In genomic region chr2:61426267-61426897, GRCh38 we compare ENCODE assay signal across 1 cellular context.
TF ChIP-seq lines count a peak whose summit lies in the region.

No MANE protein-coding gene starts in this region.

TF ChIP-seq in neural cell, 6 proteins besides CTCF, POLR2A, EP300 and RAD21 (continued from another document):
- no peak for TF ChIP-seq REST (IDR thresholded peaks at IDR 0.05; ENCODE audit: borderline replicate concordance)
- no peak for TF ChIP-seq EZH2 (IDR thresholded peaks at IDR 0.05; ENCODE audit: borderline replicate concordance, insufficient read depth, low read length, poor library complexity, severe bottlenecking)
